In genomic region chr2:241673189-241673663, GRCh38 we compare ENCODE assay signal across 13 cellular contexts. TPM values are rescaled to one million over a fixed set of nuclear protein-coding genes. Genes with fewer than 3 reads are reported as not detected.
DNase-seq lines count a peak whose midpoint lies in the region; ATAC-seq and TF ChIP-seq lines count a peak whose summit lies in the region.
"Had no signal": no experiment of that assay in that cellular context is flagged by ENCODE, and none has a peak within 500 bp of the region (broad histone marks: within the 10 kb centered on the region; RNA-seq: fewer than 3 reads in every experiment).

No MANE protein-coding gene starts in this region.

- no peaks in the 10 kb centered on the region for H3K27me3 Mint-ChIP-seq in activated CD4-positive, alpha-beta memory T cell treated with anti-CD3 and anti-CD28 coated beads for 36 hours
- no peaks in the 10 kb centered on the region for H3K27me3 Mint-ChIP-seq in activated CD4-positive, alpha-beta memory T cell treated with anti-CD3 and anti-CD28 coated beads, Interleukin-2, amount 10 ng/mL, durations not matched to agents 7 days and 5 days
- H3K27me3 Mint-ChIP-seq in WTC11 (ENCODE audit: low read depth) (no peaks in the 10 kb centered on the region), progenitor cell of endocrine pancreas (no peaks in the 10 kb centered on the region)

- H3K27ac Mint-ChIP-seq in activated CD4-positive, alpha-beta memory T cell treated with anti-CD3 and anti-CD28 coated beads for 36 hours: no peak overlapping the region
- H3K27ac Mint-ChIP-seq in activated CD4-positive, alpha-beta memory T cell treated with anti-CD3 and anti-CD28 coated beads, Interleukin-2, amount 10 ng/mL, durations not matched to agents 7 days and 5 days: no peak overlapping the region
- H3K27ac Mint-ChIP-seq in WTC11 (peak overlapping the region; percentile 70; the same call in 1 of the 2 replicates), progenitor cell of endocrine pancreas (peak overlapping the region; percentile 59)

- peaks cover 24% of the 10 kb centered on the region for H3K36me3 Mint-ChIP-seq in activated CD4-positive, alpha-beta memory T cell treated with anti-CD3 and anti-CD28 coated beads for 36 hours
- peaks cover 28% of the 10 kb centered on the region for H3K36me3 Mint-ChIP-seq in activated CD4-positive, alpha-beta memory T cell treated with anti-CD3 and anti-CD28 coated beads, Interleukin-2, amount 10 ng/mL, durations not matched to agents 7 days and 5 days (ENCODE audit: low read depth)
- peaks cover 39% of the 10 kb centered on the region for H3K36me3 Mint-ChIP-seq in WTC11
- H3K36me3 Mint-ChIP-seq in progenitor cell of endocrine pancreas (ENCODE audit: insufficient read depth): peaks cover 3% of the 10 kb centered on the region

- peak; percentile 14 for DNase-seq in activated CD4-positive, alpha-beta memory T cell treated with anti-CD3 and anti-CD28 coated beads for 36 hours
- DNase-seq in activated CD4-positive, alpha-beta memory T cell treated with anti-CD3 and anti-CD28 coated beads, Interleukin-2, amount 10 ng/mL, durations not matched to agents 7 days and 5 days: no peak
- DNase-seq in WTC11 (ENCODE audit: low spot score) (no peak), progenitor cell of endocrine pancreas (ENCODE audit: low spot score, unreplicated experiment) (no peak)
- DNase-seq: DMS 273 treated with DMSO at 0.1 percent for 48 hours, GDM1, Kasumi-1, left ventricle myocardium inferior, NCI-H1105, NCI-H526 treated with DMSO at 0.1 percent for 48 hours, SIG-M5 had no signal

- TF ChIP-seq CTCF in WTC11 (IDR thresholded peaks at IDR 0.05): no peak
- no peak for TF ChIP-seq CTCF in progenitor cell of endocrine pancreas (IDR thresholded peaks at IDR 0.05; ENCODE audit: unreplicated experiment)

- no peak overlapping the region for H3K4me3 Mint-ChIP-seq in activated CD4-positive, alpha-beta memory T cell treated with anti-CD3 and anti-CD28 coated beads for 36 hours
- H3K4me3 Mint-ChIP-seq in activated CD4-positive, alpha-beta memory T cell treated with anti-CD3 and anti-CD28 coated beads, Interleukin-2, amount 10 ng/mL, durations not matched to agents 7 days and 5 days: no peak overlapping the region
- H3K4me3 Mint-ChIP-seq in WTC11 (no peak overlapping the region), progenitor cell of endocrine pancreas (ENCODE audit: low read depth) (no peak overlapping the region)

- POLR2A ChIA-PET in activated CD4-positive, alpha-beta memory T cell treated with anti-CD3 and anti-CD28 coated beads for 36 hours (lab: Charles Lee): no interaction called here
- POLR2A ChIA-PET in activated CD4-positive, alpha-beta memory T cell treated with anti-CD3 and anti-CD28 coated beads, Interleukin-2, amount 10 ng/mL, durations not matched to agents 7 days and 5 days (lab: Charles Lee): interaction anchor here (1.5 kb wide), 1 partner anchor 14 kb away, joined by 4 read pairs; the partner anchor contains the start of gene DTYMK
- POLR2A ChIA-PET in WTC11 (lab: Charles Lee): interaction anchor here (0.6 kb wide), 1 partner anchor 550 kb away, joined by 4 read pairs; no protein-coding TSS in a partner anchor

- H3K4me1 Mint-ChIP-seq in activated CD4-positive, alpha-beta memory T cell treated with anti-CD3 and anti-CD28 coated beads for 36 hours (ENCODE audit: low read depth): no peaks in the 10 kb centered on the region
- H3K4me1 Mint-ChIP-seq in activated CD4-positive, alpha-beta memory T cell treated with anti-CD3 and anti-CD28 coated beads, Interleukin-2, amount 10 ng/mL, durations not matched to agents 7 days and 5 days: peaks cover 13% of the 10 kb centered on the region
- peaks cover 2% of the 10 kb centered on the region; the same call in 1 of the 2 replicates for H3K4me1 Mint-ChIP-seq in WTC11
- H3K4me1 Mint-ChIP-seq in progenitor cell of endocrine pancreas (ENCODE audit: low read depth): no peaks in the 10 kb centered on the region

- ATAC-seq in WTC11 (no peak), GM19455 (IDR thresholded peaks at IDR 0.05; ENCODE audit: unreplicated experiment) (no peak), GM19395 (IDR thresholded peaks at IDR 0.05; ENCODE audit: unreplicated experiment) (no peak)

- H3K9me3 Mint-ChIP-seq in activated CD4-positive, alpha-beta memory T cell treated with anti-CD3 and anti-CD28 coated beads for 36 hours: no peaks in the 10 kb centered on the region
- no peaks in the 10 kb centered on the region for H3K9me3 Mint-ChIP-seq in activated CD4-positive, alpha-beta memory T cell treated with anti-CD3 and anti-CD28 coated beads, Interleukin-2, amount 10 ng/mL, durations not matched to agents 7 days and 5 days
- H3K9me3 Mint-ChIP-seq in WTC11 (no peaks in the 10 kb centered on the region), progenitor cell of endocrine pancreas (ENCODE audit: low read depth) (no peaks in the 10 kb centered on the region)

- intact Hi-C loops in activated CD4-positive, alpha-beta memory T cell treated with anti-CD3 and anti-CD28 coated beads for 36 hours (cut with micrococcal nuclease): no loop called here

- CTCF ChIA-PET in activated CD4-positive, alpha-beta memory T cell treated with anti-CD3 and anti-CD28 coated beads for 36 hours (lab: Charles Lee): no interaction called here
- CTCF ChIA-PET in activated CD4-positive, alpha-beta memory T cell treated with anti-CD3 and anti-CD28 coated beads, Interleukin-2, amount 10 ng/mL, durations not matched to agents 7 days and 5 days (lab: Charles Lee): no interaction called here
- CTCF ChIA-PET in WTC11 (lab: Charles Lee): no interaction called here

TF ChIP-seq in WTC11, 78 proteins besides CTCF, POLR2A, EP300 and RAD21 (continues in another document):
- TF ChIP-seq HMGA2 (CRISPR knock-in tag; IDR thresholded peaks at IDR 0.05) (no peak), CREB1 (CRISPR knock-in tag; IDR thresholded peaks at IDR 0.05) (no peak), ZBTB21 (CRISPR knock-in tag; IDR thresholded peaks at IDR 0.05; ENCODE audit: borderline replicate concordance) (no peak), ZNF281 (CRISPR knock-in tag; IDR thresholded peaks at IDR 0.05) (no peak), ZNF219 (CRISPR knock-in tag; IDR thresholded peaks at IDR 0.05; ENCODE audit: borderline replicate concordance) (no peak), IRF1 (CRISPR knock-in tag; IDR thresholded peaks at IDR 0.05) (no peak)

RNA-seq across cellular contexts. Expression of gene DTYMK, which starts 13.4 kb away (rescaled TPM):
- total RNA-seq in activated CD4-positive, alpha-beta memory T cell treated with anti-CD3 and anti-CD28 coated beads for 36 hours: 10 to 100 TPM; 85.9 to 88.7 TPM
- total RNA-seq in activated CD4-positive, alpha-beta memory T cell treated with anti-CD3 and anti-CD28 coated beads, Interleukin-2, amount 10 ng/mL, durations not matched to agents 7 days and 5 days: 10 to 100 TPM; 54.8 to 57.7 TPM
- total RNA-seq in WTC11 (2021) (79.9 to 88.1 TPM (median 87.7 TPM) in 3 replicates), progenitor cell of endocrine pancreas (51.4 and 54.4 TPM in 2 replicates)

RNA-seq across cellular contexts. Expression of gene ING5, which starts 28.6 kb away (rescaled TPM):
- 10 to 100 TPM; 35.7 to 36.6 TPM for total RNA-seq in activated CD4-positive, alpha-beta memory T cell treated with anti-CD3 and anti-CD28 coated beads for 36 hours
- 10 to 100 TPM; 26.4 to 27.4 TPM for total RNA-seq in activated CD4-positive, alpha-beta memory T cell treated with anti-CD3 and anti-CD28 coated beads, Interleukin-2, amount 10 ng/mL, durations not matched to agents 7 days and 5 days
- total RNA-seq in WTC11 (2021) (43.1 to 47.4 TPM (median 45.3 TPM) in 3 replicates), progenitor cell of endocrine pancreas (57.8 and 65.9 TPM in 2 replicates)

RNA-seq across cellular contexts. Expression of gene ATG4B, which starts 35.7 kb away (rescaled TPM):
- total RNA-seq in activated CD4-positive, alpha-beta memory T cell treated with anti-CD3 and anti-CD28 coated beads for 36 hours: 10 to 100 TPM; 85.0 to 85.9 TPM
- total RNA-seq in activated CD4-positive, alpha-beta memory T cell treated with anti-CD3 and anti-CD28 coated beads, Interleukin-2, amount 10 ng/mL, durations not matched to agents 7 days and 5 days: 10 to 100 TPM; 84.1 to 87.1 TPM
- total RNA-seq in WTC11 (2021) (113 to 133 TPM (median 127 TPM) in 3 replicates), progenitor cell of endocrine pancreas (142 and 143 TPM in 2 replicates)

RNA-seq across cellular contexts. Expression of gene THAP4, which starts 36.3 kb away (rescaled TPM):
- total RNA-seq in activated CD4-positive, alpha-beta memory T cell treated with anti-CD3 and anti-CD28 coated beads for 36 hours: 10 to 100 TPM; 43.7 to 44.5 TPM
- 10 to 100 TPM; 31.9 to 34.3 TPM for total RNA-seq in activated CD4-positive, alpha-beta memory T cell treated with anti-CD3 and anti-CD28 coated beads, Interleukin-2, amount 10 ng/mL, durations not matched to agents 7 days and 5 days
- total RNA-seq in WTC11 (2021): 72.6 to 88.6 TPM (median 78.0 TPM) in 3 replicates
- 55.8 and 61.0 TPM in 2 replicates for total RNA-seq in progenitor cell of endocrine pancreas

Comparison
In these comparisons a context has a peak if more than half of its experiments do, and no peak if none do; other contexts are left out.
1. H3K27ac Mint-ChIP-seq: peak in WTC11 (single experiment) and progenitor cell of endocrine pancreas (single experiment); none in activated CD4-positive, alpha-beta memory T cell treated with anti-CD3 and anti-CD28 coated beads for 36 hours (single experiment) and activated CD4-positive, alpha-beta memory T cell treated with anti-CD3 and anti-CD28 coated beads, Interleukin-2, amount 10 ng/mL, durations not matched to agents 7 days and 5 days (single experiment).